In genomic region chr1:145845514-145846161, GRCh38 we compare ENCODE assay signal across 1 cellular context.
A peak's percentile ranks its signal among the peaks of the same experiment; 100 is the strongest.
TF ChIP-seq lines count a peak whose summit lies in the region.

Gene NUDT17, plus strand, starts transcription at chr1:145845630. Its CDS starts 11 bp downstream, at chr1:145845641.

TF ChIP-seq in HepG2, 621 proteins besides CTCF, POLR2A, EP300 and RAD21 (continued from another document and continues in another):
- no peak for TF ChIP-seq PRDM4 (CRISPR knock-in tag; IDR thresholded peaks at IDR 0.05; ENCODE audit: borderline replicate concordance)
- TF ChIP-seq PITX1 (CRISPR knock-in tag; IDR thresholded peaks at IDR 0.05), result peak; percentile 40; the same call in 1 of the 2 replicates
- TF ChIP-seq ZNF326 (CRISPR knock-in tag; IDR thresholded peaks at IDR 0.05; ENCODE audit: borderline replicate concordance), result no peak
- TF ChIP-seq ZNF609 (CRISPR knock-in tag; IDR thresholded peaks at IDR 0.05; ENCODE audit: borderline replicate concordance), result no peak
- no peak for TF ChIP-seq KDM1A (CRISPR knock-in tag; IDR thresholded peaks at IDR 0.05)
- TF ChIP-seq ATF5 (CRISPR knock-in tag; IDR thresholded peaks at IDR 0.05; ENCODE audit: low read depth), result no peak
- no peak for TF ChIP-seq XBP1 (CRISPR knock-in tag; IDR thresholded peaks at IDR 0.05)
- TF ChIP-seq ARID5B (CRISPR knock-in tag; IDR thresholded peaks at IDR 0.05), result peak; percentile 67; the same call in 1 of the 2 replicates
- no peak for TF ChIP-seq ZNF704 (CRISPR knock-in tag; IDR thresholded peaks at IDR 0.05; ENCODE audit: borderline replicate concordance)
- TF ChIP-seq ADNP (CRISPR knock-in tag; IDR thresholded peaks at IDR 0.05), result no peak
- no peak for TF ChIP-seq CERS6 (CRISPR knock-in tag; IDR thresholded peaks at IDR 0.05)
- no peak for TF ChIP-seq ATRX (CRISPR knock-in tag; IDR thresholded peaks at IDR 0.05; ENCODE audit: borderline replicate concordance)
- no peak for TF ChIP-seq TOE1 (CRISPR knock-in tag; IDR thresholded peaks at IDR 0.05)
- peak; percentile 79 for TF ChIP-seq PHF8 (CRISPR knock-in tag; IDR thresholded peaks at IDR 0.05)
- no peak for TF ChIP-seq SKIL (CRISPR knock-in tag; IDR thresholded peaks at IDR 0.05; ENCODE audit: borderline replicate concordance)
- TF ChIP-seq HNRNPL (IDR thresholded peaks at IDR 0.05; ENCODE audit: low read depth, low read length), result no peak
- TF ChIP-seq ZNF318 (CRISPR knock-in tag; IDR thresholded peaks at IDR 0.05), result no peak
- TF ChIP-seq NAIF1 (CRISPR knock-in tag; IDR thresholded peaks at IDR 0.05; ENCODE audit: borderline replicate concordance), result no peak
- TF ChIP-seq ZFP82 (CRISPR knock-in tag; IDR thresholded peaks at IDR 0.05; ENCODE audit: borderline replicate concordance), result no peak
- TF ChIP-seq IRX3 (CRISPR knock-in tag; IDR thresholded peaks at IDR 0.05; ENCODE audit: borderline replicate concordance, low read depth), result no peak
- no peak for TF ChIP-seq YEATS4 (CRISPR knock-in tag; IDR thresholded peaks at IDR 0.05; ENCODE audit: borderline replicate concordance)
- peak; percentile 20; the same call in 1 of the 2 replicates for TF ChIP-seq PHF20 (CRISPR knock-in tag; IDR thresholded peaks at IDR 0.05)
- TF ChIP-seq CBX2 (IDR thresholded peaks at IDR 0.05; ENCODE audit: low read depth, low read length), result no peak
- TF ChIP-seq CBX2 (CRISPR knock-in tag; IDR thresholded peaks at IDR 0.05; ENCODE audit: low read depth), result no peak
- no peak for TF ChIP-seq U2AF1 (optimal IDR thresholded peaks at IDR 0.05; ENCODE audit: low read depth, low read length)
- no peak for TF ChIP-seq ZBTB20 (CRISPR knock-in tag; IDR thresholded peaks at IDR 0.05; ENCODE audit: borderline replicate concordance, low read depth)
- no peak for TF ChIP-seq CC2D1A (CRISPR knock-in tag; IDR thresholded peaks at IDR 0.05)
- TF ChIP-seq ZNF20 (CRISPR knock-in tag; IDR thresholded peaks at IDR 0.05), result 0 out of 2 replicates have a peak, but pooled peaks have one; percentile 40
- TF ChIP-seq U2AF2 (IDR thresholded peaks at IDR 0.05; ENCODE audit: low read depth, low read length), result no peak
- TF ChIP-seq SOX6 (IDR thresholded peaks at IDR 0.05), result no peak
- peak; percentile 44; the same call in 1 of the 2 replicates for TF ChIP-seq SOX6 (CRISPR knock-in tag; IDR thresholded peaks at IDR 0.05)
- no peak for TF ChIP-seq NFATC3 (CRISPR knock-in tag; IDR thresholded peaks at IDR 0.05)
- no peak for TF ChIP-seq EZH2 (conservative IDR thresholded peaks at IDR 0.05; ENCODE audit: low read depth, low read length)
